8 cellular contexts compared by ENCODE assay signal in the genomic region with DNA sequence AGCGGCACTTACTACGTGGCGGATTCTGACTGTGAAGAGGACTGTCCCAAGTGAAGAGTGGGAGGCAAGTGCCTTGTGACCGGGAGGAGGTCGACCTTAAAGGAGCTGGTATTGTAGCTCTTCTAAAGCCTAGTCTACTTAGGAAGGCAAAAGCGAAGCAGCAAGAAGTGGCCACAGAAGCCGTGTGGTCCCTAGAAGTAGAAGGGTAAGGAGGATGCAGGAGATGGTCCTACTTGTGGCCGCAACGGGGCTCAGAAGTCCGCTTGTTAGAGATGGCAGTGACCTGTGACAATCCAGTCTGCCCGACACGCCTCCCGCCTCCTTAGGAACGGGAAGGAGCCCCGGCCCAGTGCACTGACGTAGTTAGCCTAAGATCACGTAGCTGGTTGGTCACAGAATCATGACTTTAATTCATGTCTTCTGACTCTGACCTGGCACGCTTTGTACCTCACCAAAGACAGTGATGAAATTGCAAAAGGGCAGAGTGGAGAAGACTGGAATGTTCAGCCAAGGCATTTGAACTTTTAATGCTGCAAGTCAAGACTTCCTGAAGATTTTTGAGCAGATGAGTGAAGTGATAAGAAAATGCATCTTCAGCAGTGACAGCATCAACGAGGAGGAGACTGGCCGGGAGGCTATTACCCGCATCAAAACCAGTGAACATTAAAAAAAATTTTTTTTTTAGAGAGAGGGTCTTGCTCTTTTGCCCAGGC. TPM values are rescaled to one million over a fixed set of nuclear protein-coding genes. Genes with fewer than 3 reads are reported as not detected.
DNase-seq lines count a peak whose midpoint lies in the region; TF ChIP-seq lines count a peak whose summit lies in the region.

No MANE protein-coding gene starts in this region.

- H3K79me2 ChIP-seq in MM.1S (ENCODE audit: low read length) = peaks cover 51% of the 10 kb centered on the region

- H3K9ac ChIP-seq in MM.1S (ENCODE audit: low read length) (peak overlapping the region; percentile 69), iPS-18a (ENCODE audit: low read length) (peak overlapping the region; percentile 76)

- H2AFZ ChIP-seq in MM.1S (ENCODE audit: low read length) = peak overlapping the region; percentile 5

- peak overlapping the region; percentile 75 for H3K4me2 ChIP-seq in MM.1S (ENCODE audit: low read depth, low read length)

- H3K36me3 ChIP-seq in HAP-1 (replicated peaks) = no peaks in the 10 kb centered on the region
- H3K36me3 ChIP-seq in MM.1S (replicated peaks; ENCODE audit: insufficient read depth, low read length) = no peaks in the 10 kb centered on the region
- no peaks in the 10 kb centered on the region for H3K36me3 ChIP-seq in iPS-18a (ENCODE audit: control insufficient read depth, low read depth, low read length)
- no peaks in the 10 kb centered on the region for H3K36me3 ChIP-seq in spleen

- peak overlapping the region; percentile 81 for H3K27ac ChIP-seq in MM.1S (ENCODE audit: low read length)
- peak overlapping the region; percentile 81 for H3K27ac ChIP-seq in iPS-18a (ENCODE audit: low read length)
- H3K27ac ChIP-seq in spleen = peak overlapping the region; percentile 95 to 100 (median 99)

- no peaks in the 10 kb centered on the region for H3K9me2 ChIP-seq in MM.1S (replicated peaks; ENCODE audit: insufficient read depth, low read length)

- TF ChIP-seq POLR2A in GM10847 (IDR thresholded peaks at IDR 0.05; ENCODE audit: extremely low read depth, insufficient read length) (peak; percentile 57), spleen (IDR thresholded peaks at IDR 0.05) (peak; percentile 64 to 92 (median 91))

- intact Hi-C loops in spleen (cut with DNase I; ENCODE audit: low total_unique reads) = no loop called here

- WGBS in spleen, 5 donors = 2% methylated on average over 21 of the region's 21 CpGs

- peak overlapping the region; percentile 78 for H3K4me3 ChIP-seq in HAP-1
- peak overlapping the region; percentile 59 for H3K4me3 ChIP-seq in MM.1S (ENCODE audit: low read length)
- H3K4me3 ChIP-seq in iPS-18a (ENCODE audit: low read length) = peak overlapping the region; percentile 77
- peak overlapping the region; percentile 5 to 89 (median 72) for H3K4me3 ChIP-seq in spleen

- TF ChIP-seq CTCF in MM.1S (IDR thresholded peaks at IDR 0.05; ENCODE audit: low read length) (no peak), spleen (IDR thresholded peaks at IDR 0.05 in 8 of 11, conservative IDR thresholded peaks at IDR 0.05 in 3 of 11) (no peak)

- H3F3A ChIP-seq in MM.1S (ENCODE audit: insufficient read depth, low read length) = peaks cover 40% of the 10 kb centered on the region

- H3K4me1 ChIP-seq in HAP-1 (peaks cover 13% of the 10 kb centered on the region), MM.1S (ENCODE audit: low read length) (peaks cover 5% of the 10 kb centered on the region), iPS-18a (ENCODE audit: control insufficient read depth, low read depth, low read length) (peaks cover 53% of the 10 kb centered on the region), spleen (peaks cover 17 to 53% (median 40%) of the 10 kb centered on the region in 6 donors)

- in situ Hi-C loops in HAP-1 (cut with MboI; ENCODE audit: low sequenced_read_pairs) = no loop called here

- DNase-seq in HAP-1 (ENCODE audit: low spot score in 2 of 2) = peak; percentile 72 to 86
- DNase-seq in MM.1S = peak; percentile 89
- peak; percentile 85 for DNase-seq in T1000 (lab: John Stamatoyannopoulos, UW)
- DNase-seq in astrocyte of the hippocampus (ENCODE audit: low read depth, low spot score) = peak; percentile 93
- DNase-seq in spleen = peak; percentile 94
- DNase-seq in cortex of kidney (lab: John Stamatoyannopoulos, UW) = no peak

- H3K9me3 ChIP-seq in HAP-1 = no peaks in the 10 kb centered on the region
- no peaks in the 10 kb centered on the region for H3K9me3 ChIP-seq in MM.1S (replicated peaks; ENCODE audit: insufficient read depth, low read length)
- no peaks in the 10 kb centered on the region for H3K9me3 ChIP-seq in iPS-18a (ENCODE audit: control insufficient read depth, low read depth, low read length)
- no peaks in the 10 kb centered on the region for H3K9me3 ChIP-seq in spleen

- no peaks in the 10 kb centered on the region for H4K20me1 ChIP-seq in MM.1S (ENCODE audit: insufficient read depth, low read length)

- H3K27me3 ChIP-seq in HAP-1 (ENCODE audit: low read depth) = no peaks in the 10 kb centered on the region
- no peaks in the 10 kb centered on the region for H3K27me3 ChIP-seq in MM.1S (replicated peaks; ENCODE audit: insufficient read depth, low read length)
- no peaks in the 10 kb centered on the region for H3K27me3 ChIP-seq in iPS-18a (ENCODE audit: control insufficient read depth, insufficient read depth, low read length)
- no peaks in the 10 kb centered on the region for H3K27me3 ChIP-seq in spleen (replicated peaks in 1 of 7)

RNA-seq across cellular contexts. Expression of gene EIF2AK3, which starts 0.7 kb away (rescaled TPM):
- 10 to 100 TPM; 17.6 to 29.8 (median 23.7) TPM for total RNA-seq in spleen
- polyA plus RNA-seq in spleen = 1 to 10 TPM; 4.3 to 5.4 (median 5.3) TPM
